8 cellular contexts compared by ENCODE assay signal in genomic region chr11:64879226-64879900, GRCh38. TPM values are rescaled to one million over a fixed set of nuclear protein-coding genes. Genes with fewer than 3 reads are reported as not detected.
DNase-seq lines count a peak whose midpoint lies in the region; ATAC-seq and TF ChIP-seq lines count a peak whose summit lies in the region.

No MANE protein-coding gene starts in this region.

- H3K36me3 ChIP-seq in mucosa of descending colon (ENCODE audit: low read depth), result no peaks in the 10 kb centered on the region

- H3K9me3 ChIP-seq in mucosa of descending colon, result no peaks in the 10 kb centered on the region

- peaks cover 39% of the 10 kb centered on the region for H3K4me1 ChIP-seq in mucosa of descending colon (ENCODE audit: low read depth)

- ATAC-seq in mucosa of descending colon (peak; percentile 11), HG02571 (IDR thresholded peaks at IDR 0.05; ENCODE audit: unreplicated experiment) (no peak), GM18867 (IDR thresholded peaks at IDR 0.05; ENCODE audit: unreplicated experiment) (no peak)

- intact Hi-C loops in mucosa of descending colon (cut with DNase I, micrococcal nuclease), result no loop called here

- no peak for TF ChIP-seq CTCF in LNCaP clone FGC (IDR thresholded peaks at IDR 0.05; ENCODE audit: control insufficient read depth, extremely low read depth, insufficient read depth)
- no peak for TF ChIP-seq CTCF in mucosa of descending colon (IDR thresholded peaks at IDR 0.05)

- peak overlapping the region; percentile 62 for H3K4me3 ChIP-seq in LNCaP clone FGC (ENCODE audit: low read depth, low read length)
- H3K4me3 ChIP-seq in mucosa of descending colon, result peak overlapping the region; percentile 50

- peak; percentile 51 for DNase-seq in COLO668 (lab: John Stamatoyannopoulos, UW; ENCODE audit: unreplicated experiment)
- DNase-seq in LNCaP clone FGC (ENCODE audit: low read depth), result no peak
- DNase-seq in caudate nucleus (lab: John Stamatoyannopoulos, UW), result peak in 8 of 61 donors; percentile 12 to 67 (median 53)
- peak in 1 of 3 donors; percentile 35 for DNase-seq in mucosa of descending colon
- no peak for DNase-seq in NCI-H1092 treated with DMSO at 0.1 percent for 48 hours (lab: John Stamatoyannopoulos, UW)
- DNase-seq in GM03348 (ENCODE audit: low spot score), result no peak

- H3K27ac ChIP-seq in caudate nucleus (ENCODE audit: low read depth, low read length), result peak overlapping the region; percentile 84

RNA-seq across cellular contexts. Expression of gene EHD1, which starts 0.9 kb away (rescaled TPM):
- 10 to 100 TPM; 58.3 to 85.9 (median 81.5) TPM for total RNA-seq in mucosa of descending colon

RNA-seq across cellular contexts. Expression of gene CDC42BPG, which starts 34.9 kb away (rescaled TPM):
- total RNA-seq in mucosa of descending colon, result 10 to 100 TPM; 24.3 to 73.1 (median 32.3) TPM

RNA-seq across cellular contexts. Expression of gene ATG2A, which starts 37.6 kb away (rescaled TPM):
- total RNA-seq in mucosa of descending colon, result 10 to 100 TPM; 35.4 to 39.8 (median 36.6) TPM

RNA-seq across cellular contexts. Expression of gene PPP2R5B, which starts 45.1 kb away (rescaled TPM):
- total RNA-seq in mucosa of descending colon, result 10 to 100 TPM; 23.0 to 39.7 (median 23.2) TPM

RNA-seq across cellular contexts. Expression of gene GPHA2, which starts 56.3 kb away (rescaled TPM):
- not detected for total RNA-seq in mucosa of descending colon
